22 cellular contexts compared by ENCODE assay signal in the genomic region with DNA sequence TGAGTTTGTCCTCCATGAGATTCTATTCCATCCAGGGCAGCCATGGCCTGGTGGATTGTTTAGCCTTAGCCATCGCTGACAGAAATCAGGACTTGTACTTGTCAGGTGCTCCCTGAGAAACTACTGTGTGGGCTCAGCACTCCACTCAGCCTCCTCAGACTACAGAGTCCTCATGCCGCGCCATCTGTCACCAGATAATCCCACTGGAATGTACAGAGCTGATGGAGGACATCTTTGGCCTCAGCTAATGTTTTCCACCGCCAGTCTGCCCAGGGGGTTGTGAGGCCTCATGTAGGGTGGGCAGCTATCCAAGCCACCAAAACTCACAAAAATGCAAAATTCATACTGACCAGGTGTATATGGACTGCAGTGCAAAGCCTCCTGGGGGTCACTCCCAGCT. TPM values are rescaled to one million over a fixed set of nuclear protein-coding genes. Genes with fewer than 3 reads are reported as not detected.
"Had no signal": no experiment of that assay in that cellular context is flagged by ENCODE, and none has a peak within 500 bp of the region (broad histone marks: within the 10 kb centered on the region; RNA-seq: fewer than 3 reads in every experiment).

No MANE protein-coding gene starts in this region.

RNA-seq across cellular contexts. Expression of a gene that starts 48.6 kb away (rescaled TPM):
- total RNA-seq: activated B cell treated with CpG ODN at 0.5 μM for 24 hours; activated CD4-positive, alpha-beta memory T cell treated with anti-CD3 and anti-CD28 coated beads for 36 hours; activated CD4-positive, alpha-beta T cell treated with anti-CD3 and anti-CD28 coated beads, Interleukin-2, amount 10 ng/mL, durations not matched to agents 24 days and 14 days; activated CD8-positive, alpha-beta memory T cell treated with anti-CD3 and anti-CD28 coated beads for 36 hours; activated CD8-positive, alpha-beta T cell treated with anti-CD3 and anti-CD28 coated beads for 36 hours; activated naive CD4-positive, alpha-beta T cell treated with anti-CD3 and anti-CD28 coated beads for 36 hours; activated naive CD4-positive, alpha-beta T cell treated with anti-CD3 and anti-CD28 coated beads, Interleukin-2, amount 50 U/mL, for 72 hours; activated naive CD8-positive, alpha-beta T cell treated with anti-CD3 and anti-CD28 coated beads for 36 hours; activated T-cell treated with anti-CD3 and anti-CD28 coated beads, Interleukin-2, amount 50 U/mL, for 4 hours; activated T-cell treated with anti-CD3 and anti-CD28 coated beads, Interleukin-2, amount 50 U/mL, for 72 hours; activated T-helper 1 cell treated with anti-CD3 and anti-CD28 coated beads, Interleukin-12 subunit alpha, Interleukin-12 subunit beta, Interleukin-2, Interleukin-4 antibody, amounts not matched to agents 30 ng/mL and 10 ng/mL and 1 ng/mL, durations not matched to agents 14 hours and 24 hours and 36 hours; activated T-helper 17 cell treated with anti-CD3 and anti-CD28 coated beads, Interleukin-2, amount 50 U/mL, for 72 hours; adrenal gland; aorta; astrocyte; body of pancreas; breast epithelium; cardiac septum; chondrocyte; T-helper 1 cell treated with Interleukin-12 subunit alpha and Interleukin-12 subunit beta and Interleukin-4 antibody, amounts not matched to agents 30 ng/mL and 1 ng/mL, for 36 hours; T-helper 17 cell; T-helper 2 cell treated with Interferon-gamma antibody and Interleukin-4, amounts not matched to agents 100 ng/mL and 5 ng/mL, for 36 hours had no signal
- polyA plus RNA-seq: adrenal gland, aorta had no signal
